Comparison of ENCODE assay signal across 8 cellular contexts in genomic region chr14:105069887-105070759, GRCh38. TPM values are rescaled to one million over a fixed set of nuclear protein-coding genes. Genes with fewer than 3 reads are reported as not detected.
A peak's percentile ranks its signal among the peaks of the same experiment; 100 is the strongest.
DNase-seq lines count a peak whose midpoint lies in the region; ATAC-seq and TF ChIP-seq lines count a peak whose summit lies in the region.

No MANE protein-coding gene starts in this region.

- H3K4me1 ChIP-seq in spleen, result peaks cover 28 to 79% (median 62%) of the 10 kb centered on the region in 6 donors

- H3K27me3 Mint-ChIP-seq in CD14-positive monocyte (ENCODE audit: low read depth in 3 of 3), result peaks cover 0 to 6% (median 5%) of the 10 kb centered on the region in 3 donors
- H3K27me3 Mint-ChIP-seq in activated naive CD8-positive, alpha-beta T cell treated with anti-CD3 and anti-CD28 coated beads, Interleukin-2, amount 50 U/mL, for 24 hours, result no peaks in the 10 kb centered on the region

- H3K27ac ChIP-seq in spleen, result peak overlapping the region; percentile 21 to 97 (median 65)

- H3K4me3 ChIP-seq in spleen, result peak overlapping the region in 1 of 8 donors; percentile 13

- DNase-seq in CD14-positive monocyte (ENCODE audit: low spot score) (peak; percentile 87), GM19238 (ENCODE audit: insufficient read length, low spot score) (peak; percentile 74), spleen (peak; percentile 86), glomerular visceral epithelial cell (ENCODE audit: extremely low spot score) (no peak), cerebellum (ENCODE audit: low spot score) (no peak), NCI-H1436 (lab: John Stamatoyannopoulos, UW) (no peak)
- DNase-seq in activated naive CD8-positive, alpha-beta T cell treated with anti-CD3 and anti-CD28 coated beads, Interleukin-2, amount 50 U/mL, for 24 hours, result peak; percentile 72

- 38 to 61% (median 48%) methylated on average over 18 to 20 of the region's 20 CpGs for WGBS in spleen, 5 donors

- peaks cover 4 to 5% of the 10 kb centered on the region in 2 donors for H3K36me3 Mint-ChIP-seq in CD14-positive monocyte
- no peaks in the 10 kb centered on the region for H3K36me3 Mint-ChIP-seq in activated naive CD8-positive, alpha-beta T cell treated with anti-CD3 and anti-CD28 coated beads, Interleukin-2, amount 50 U/mL, for 24 hours (ENCODE audit: low read depth)

- no peak for TF ChIP-seq CTCF in CD14-positive monocyte (IDR thresholded peaks at IDR 0.05)
- no peak for TF ChIP-seq CTCF in spleen (IDR thresholded peaks at IDR 0.05 in 8 of 11, conservative IDR thresholded peaks at IDR 0.05 in 3 of 11)

- H3K9me3 Mint-ChIP-seq in CD14-positive monocyte, result peaks cover 0 to 2% (median 0%) of the 10 kb centered on the region in 7 donors
- H3K9me3 Mint-ChIP-seq in activated naive CD8-positive, alpha-beta T cell treated with anti-CD3 and anti-CD28 coated beads, Interleukin-2, amount 50 U/mL, for 24 hours, result no peaks in the 10 kb centered on the region

- peak overlapping the region; percentile 62 to 83 for H3K4me3 Mint-ChIP-seq in CD14-positive monocyte
- H3K4me3 Mint-ChIP-seq in activated naive CD8-positive, alpha-beta T cell treated with anti-CD3 and anti-CD28 coated beads, Interleukin-2, amount 50 U/mL, for 24 hours, result peak overlapping the region; percentile 62

- ATAC-seq in HG03442 (IDR thresholded peaks at IDR 0.05; ENCODE audit: unreplicated experiment), result peak; percentile 39
- ATAC-seq in activated naive CD8-positive, alpha-beta T cell treated with anti-CD3 and anti-CD28 coated beads, Interleukin-2, amount 50 U/mL, for 24 hours, result peak; percentile 67

- H3K36me3 ChIP-seq in spleen, result no peaks in the 10 kb centered on the region

- peaks cover 0 to 6% (median 0%) of the 10 kb centered on the region in 7 donors for H3K27me3 ChIP-seq in spleen (replicated peaks in 1 of 7)

- intact Hi-C loops in CD14-positive monocyte (cut with micrococcal nuclease), result loop anchor here (2.0 to 10.0 kb wide), 3 partner anchors 49 to 415 kb away; partner anchors contain the start of genes CDCA4 (in 1 of the 2) and CRIP1 (in 1 of the 2)
- intact Hi-C loops in spleen (cut with DNase I; ENCODE audit: low total_unique reads), result no loop called here

- H3K9me3 ChIP-seq in spleen, result no peaks in the 10 kb centered on the region

- peaks cover 67% of the 10 kb centered on the region for H3K4me1 Mint-ChIP-seq in CD14-positive monocyte
- peaks cover 69% of the 10 kb centered on the region for H3K4me1 Mint-ChIP-seq in activated naive CD8-positive, alpha-beta T cell treated with anti-CD3 and anti-CD28 coated beads, Interleukin-2, amount 50 U/mL, for 24 hours

- H3K27ac Mint-ChIP-seq in CD14-positive monocyte, result peak overlapping the region; percentile 91 to 99 (median 98)
- peak overlapping the region; percentile 90 for H3K27ac Mint-ChIP-seq in activated naive CD8-positive, alpha-beta T cell treated with anti-CD3 and anti-CD28 coated beads, Interleukin-2, amount 50 U/mL, for 24 hours

- no peak for TF ChIP-seq POLR2A in spleen (IDR thresholded peaks at IDR 0.05)

RNA-seq across cellular contexts. Expression of gene GPR132, which starts 4.9 kb away (rescaled TPM):
- polyA plus RNA-seq in CD14-positive monocyte, result 10 to 100 TPM in 1 of 2 donors, 1 to 10 TPM in 1; 6.3 to 13.0 TPM
- total RNA-seq in spleen, result 10 to 100 TPM; 17.5 to 33.7 (median 23.1) TPM
- polyA plus RNA-seq in spleen, result 1 to 10 TPM; 5.0 to 9.0 (median 5.8) TPM
- total RNA-seq in cerebellum, result 1.7 TPM

RNA-seq across cellular contexts. Expression of gene CDCA4, which starts 49.2 kb away (rescaled TPM):
- polyA plus RNA-seq in CD14-positive monocyte, result 10 to 100 TPM in 1 of 2 donors, 1 to 10 TPM in 1; 8.6 to 12.0 TPM
- total RNA-seq in spleen, result 10 to 100 TPM in 2 of 7 donors, 1 to 10 TPM in 5; 6.5 to 15.1 (median 8.7) TPM
- 10 to 100 TPM in 1 of 3 donors, 1 to 10 TPM in 2; 5.8 to 10.5 (median 8.5) TPM for polyA plus RNA-seq in spleen
- 15.6 TPM for total RNA-seq in cerebellum

Comparison
In these comparisons a context has a peak if more than half of its experiments do, and no peak if none do; other contexts are left out.
1. DNase-seq: peak in CD14-positive monocyte (single experiment), GM19238 (single experiment), activated naive CD8-positive, alpha-beta T cell treated with anti-CD3 and anti-CD28 coated beads, Interleukin-2, amount 50 U/mL, for 24 hours (single experiment) and spleen (single experiment); none in glomerular visceral epithelial cell (single experiment), cerebellum (single experiment) and NCI-H1436 (single experiment).